ENCODE assay signal across 20 cellular contexts in the genomic region with DNA sequence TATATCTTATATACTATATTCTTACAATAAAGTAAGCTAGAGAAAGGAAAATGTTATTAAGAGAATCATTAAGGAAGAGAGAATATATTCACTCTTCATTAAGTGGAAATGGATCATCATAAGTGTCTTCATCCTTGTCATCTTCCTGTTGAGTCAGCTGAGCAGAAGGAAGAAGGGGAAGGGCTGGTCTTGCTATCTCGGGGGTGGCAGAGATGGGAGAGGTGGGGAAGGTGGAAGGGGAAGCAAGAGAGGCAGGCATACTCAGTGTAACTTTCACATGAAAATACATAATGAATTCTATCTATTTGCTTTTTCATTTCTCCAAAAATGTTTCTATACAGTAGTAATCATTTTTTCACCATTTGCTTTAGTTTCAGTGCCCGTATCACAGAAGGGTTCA.
"Had no signal": no experiment of that assay in that cellular context is flagged by ENCODE, and none has a peak within 500 bp of the region (broad histone marks: within the 10 kb centered on the region; RNA-seq: fewer than 3 reads in every experiment).

No MANE protein-coding gene starts in this region.

- DNase-seq: activated CD4-positive, alpha-beta T cell treated with anti-CD3 and anti-CD28 coated beads, Interleukin-2, amount 10 ng/mL, durations not matched to agents 7 days and 5 days; activated CD4-positive, alpha-beta T cell treated with anti-CD3 and anti-CD28 coated beads, Interleukin-2, amount 50 U/mL, for 48 hours; activated CD8-positive, alpha-beta T cell treated with anti-CD3 and anti-CD28 coated beads, Interleukin-2, amount 10 ng/mL, durations not matched to agents 7 days and 5 days; activated gamma-delta T cell; activated naive CD4-positive, alpha-beta T cell treated with Interleukin-2 at 50 U/mL for 16 hours; activated naive CD8-positive, alpha-beta T cell treated with anti-CD3 and anti-CD28 coated beads, Interleukin-2, amount 10 ng/mL, durations not matched to agents 7 days and 5 days; activated T-cell treated with anti-CD3 and anti-CD28 coated beads, Interleukin-2, amount 50 U/mL, for 24 hours; amygdala; colonic mucosa; MM.1S; NCI-H1092 treated with DMSO at 0.1 percent for 48 hours; NCI-H187 treated with DMSO at 0.1 percent for 48 hours; NCI-H2081; NCI-H2171 treated with DMSO at 0.1 percent for 48 hours; NCI-H2227 treated with DMSO at 0.1 percent for 48 hours; NCI-H446; NCI-H524; NCI-H82; OCI-M1; Right ventricle myocardium superior had no signal
